9 cellular contexts compared by ENCODE assay signal in the genomic region with DNA sequence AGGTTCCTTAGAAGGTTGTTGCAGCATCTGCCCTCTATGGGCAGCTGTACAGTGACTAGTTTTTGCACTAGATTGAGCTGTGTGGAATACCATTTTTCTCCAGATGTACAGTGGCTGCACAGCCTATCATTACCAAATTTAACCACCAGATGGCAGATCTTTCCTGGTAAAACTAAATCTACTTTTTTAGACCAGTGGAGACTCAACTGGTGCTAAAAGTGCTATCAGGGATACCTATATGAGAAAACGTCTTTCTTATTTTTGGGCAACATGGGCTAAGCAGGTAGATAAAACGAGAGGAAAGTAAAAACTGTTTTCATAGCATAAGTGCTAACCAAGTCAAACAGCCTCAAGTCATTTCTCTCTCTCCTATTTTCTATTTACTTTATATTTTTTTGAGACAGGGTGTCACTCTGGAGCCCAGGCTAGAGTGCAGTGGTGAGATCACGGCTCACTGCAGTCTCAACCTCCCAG. TPM values are rescaled to one million over a fixed set of nuclear protein-coding genes. Genes with fewer than 3 reads are reported as not detected.
DNase-seq lines count a peak whose midpoint lies in the region; TF ChIP-seq lines count a peak whose summit lies in the region.
"Had no signal": no experiment of that assay in that cellular context is flagged by ENCODE, and none has a peak within 500 bp of the region (broad histone marks: within the 10 kb centered on the region; RNA-seq: fewer than 3 reads in every experiment).

No MANE protein-coding gene starts in this region.

- peaks cover 29% of the 10 kb centered on the region for H3K4me1 ChIP-seq in GM23248 (ENCODE audit: insufficient read depth)

- no peaks in the 10 kb centered on the region for H3K27me3 Mint-ChIP-seq in endothelial cell (ENCODE audit: unreplicated experiment)

- no peaks in the 10 kb centered on the region for H3K9me2 ChIP-seq in GM23248 (ENCODE audit: insufficient read depth)

- H3K9me3 Mint-ChIP-seq in endothelial cell (ENCODE audit: unreplicated experiment), result no peaks in the 10 kb centered on the region

- H3K27me3 ChIP-seq in GM23248 (replicated peaks; ENCODE audit: insufficient read depth), result no peaks in the 10 kb centered on the region
- H3K27me3 ChIP-seq: BLaER1 treated with 17β-estradiol and CSF1 and Interleukin-3, amounts not matched to agents 10 nM and 100 nM had no signal

- H3K27ac ChIP-seq in GM23248, result no peak overlapping the region
- H3K27ac ChIP-seq: BLaER1 treated with 17β-estradiol and CSF1 and Interleukin-3, amounts not matched to agents 10 nM and 100 nM had no signal

- H3K9ac ChIP-seq in GM23248, result no peak overlapping the region
- H3K9ac ChIP-seq: BLaER1 treated with 17β-estradiol and CSF1 and Interleukin-3, amounts not matched to agents 10 nM and 100 nM had no signal

- peaks cover 19% of the 10 kb centered on the region for H3F3A ChIP-seq in GM23248 (ENCODE audit: insufficient read depth)

- H3K4me1 Mint-ChIP-seq in endothelial cell (ENCODE audit: unreplicated experiment), result no peaks in the 10 kb centered on the region

- no peak overlapping the region for H3K4me3 Mint-ChIP-seq in endothelial cell (ENCODE audit: unreplicated experiment)

- H2AFZ ChIP-seq in GM23248, result 0 out of 2 replicates have a peak overlapping the region, but pooled peaks have one; percentile 7

- in situ Hi-C loops in GM23248 (cut with MboI), result loop anchor here (5.0 to 10.0 kb wide), 2 partner anchors 398 to 475 kb away; no protein-coding TSS in a partner anchor

- no peaks in the 10 kb centered on the region for H3K9me3 ChIP-seq in GM23248 (ENCODE audit: low read depth)
- H3K9me3 ChIP-seq: BLaER1 treated with 17β-estradiol and CSF1 and Interleukin-3, amounts not matched to agents 10 nM and 100 nM had no signal

- no peaks in the 10 kb centered on the region for H4K20me1 ChIP-seq in GM23248 (ENCODE audit: insufficient read depth)
- H4K20me1 ChIP-seq: BLaER1 treated with 17β-estradiol and CSF1 and Interleukin-3, amounts not matched to agents 10 nM and 100 nM had no signal

- WGBS in GM23248 (ENCODE audit: low coverage in 1 of 2, low lambda C conversion rate in 2 of 2, missing lambda C conversion rate in 2 of 2), 2 experiments, result 1 to 6% methylated on average over 3 of the region's 3 CpGs

- H3K4me3 ChIP-seq in GM23248, result no peak overlapping the region
- H3K4me3 ChIP-seq: BLaER1 treated with 17β-estradiol and CSF1 and Interleukin-3, amounts not matched to agents 10 nM and 100 nM had no signal

- DNase-seq in NCI-H187 (lab: John Stamatoyannopoulos, UW), result peak; percentile 1 to 10
- DNase-seq in NCI-H187 treated with DMSO at 0.1 percent for 48 hours (lab: John Stamatoyannopoulos, UW), result no peak
- DNase-seq in GM23248, result peak; percentile 79
- peak; percentile 82 for DNase-seq in M059J (ENCODE audit: low read depth)
- peak; percentile 82 for DNase-seq in RPMI8226
- DNase-seq in endothelial cell (ENCODE audit: low spot score), result peak; percentile 46
- DNase-seq in mucosa of gallbladder (ENCODE audit: low spot score), result peak; percentile 50
- DNase-seq in NCI-H1048 (lab: John Stamatoyannopoulos, UW), result no peak

- H3K27ac Mint-ChIP-seq in endothelial cell (ENCODE audit: unreplicated experiment), result no peak overlapping the region

- peak; percentile 93 for TF ChIP-seq CTCF in endothelial cell (IDR thresholded peaks at IDR 0.05; ENCODE audit: unreplicated experiment)

- no peaks in the 10 kb centered on the region for H3K79me2 ChIP-seq in GM23248 (ENCODE audit: insufficient read depth)

- no peak overlapping the region for H3K4me2 ChIP-seq in GM23248 (ENCODE audit: unreplicated experiment)
- H3K4me2 ChIP-seq: BLaER1 treated with 17β-estradiol and CSF1 and Interleukin-3, amounts not matched to agents 10 nM and 100 nM had no signal

- no peaks in the 10 kb centered on the region for H3K36me3 Mint-ChIP-seq in endothelial cell (ENCODE audit: low read depth, unreplicated experiment)

- H3K36me3 ChIP-seq in GM23248 (ENCODE audit: low read depth), result no peaks in the 10 kb centered on the region
- H3K36me3 ChIP-seq: BLaER1 treated with 17β-estradiol and CSF1 and Interleukin-3, amounts not matched to agents 10 nM and 100 nM had no signal

RNA-seq across cellular contexts. Expression of a gene that starts 21.2 kb away (rescaled TPM):
- not detected in 2 replicates for total RNA-seq in GM23248 (2014; rRNA removed; shearing (Covaris generic))
- 0.09 and 0.19 TPM in 2 replicates for polyA plus RNA-seq in GM23248 (2016; fragmentation: Nextera tagmentation; extraction: Ambion mirVana)
- 4.3 and 5.1 TPM in 2 replicates for total RNA-seq in M059J (2014; rRNA removed; shearing (Covaris generic))
- total RNA-seq in endothelial cell (ENCODE audit: unreplicated experiment) (4.1 TPM), mucosa of gallbladder (13.6 TPM)

RNA-seq across cellular contexts. Expression of a gene that starts 55.1 kb away (rescaled TPM):
- not detected in 2 replicates for total RNA-seq in GM23248 (2014; rRNA removed; shearing (Covaris generic))
- polyA plus RNA-seq in GM23248 (2016; fragmentation: Nextera tagmentation; extraction: Ambion mirVana), result not detected in 2 replicates
- not detected in 2 replicates for total RNA-seq in M059J (2014; rRNA removed; shearing (Covaris generic))
- total RNA-seq in endothelial cell (ENCODE audit: unreplicated experiment), result not detected
- total RNA-seq in mucosa of gallbladder, result 7.6 TPM

Comparison
In these comparisons a context has a peak if more than half of its experiments do, and no peak if none do; other contexts are left out.
1. DNase-seq: peak in NCI-H187 (2 of 2), GM23248 (single experiment), M059J (single experiment), RPMI8226 (single experiment), endothelial cell (single experiment) and mucosa of gallbladder (single experiment); none in NCI-H187 treated with DMSO at 0.1 percent for 48 hours (single experiment) and NCI-H1048 (single experiment).